In the genomic region with DNA sequence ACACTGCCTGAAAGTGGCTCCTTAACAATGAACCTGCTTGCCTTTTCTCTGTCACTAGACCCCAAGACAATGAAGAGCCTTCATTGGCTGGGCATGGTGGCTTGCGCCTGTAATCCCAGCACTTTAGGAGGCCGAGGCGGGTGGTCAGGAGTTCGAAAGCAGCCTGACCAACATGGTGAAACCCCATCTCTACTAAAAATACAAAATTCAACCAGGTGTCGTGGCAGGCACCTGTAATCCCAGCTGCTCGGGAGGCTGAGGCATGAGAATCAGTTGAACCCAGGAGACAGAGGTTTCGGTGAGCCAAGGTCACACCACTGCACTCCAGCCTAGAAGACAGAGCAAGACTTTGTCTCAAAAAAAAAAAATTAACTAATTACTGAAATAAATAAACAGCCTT, we compare ENCODE assay signal across 25 cellular contexts. TPM values are rescaled to one million over a fixed set of nuclear protein-coding genes. Genes with fewer than 3 reads are reported as not detected.
A peak's percentile ranks its signal among the peaks of the same experiment; 100 is the strongest.
DNase-seq lines count a peak whose midpoint lies in the region; ATAC-seq and TF ChIP-seq lines count a peak whose summit lies in the region.
"Had no signal": no experiment of that assay in that cellular context is flagged by ENCODE, and none has a peak within 500 bp of the region (broad histone marks: within the 10 kb centered on the region; RNA-seq: fewer than 3 reads in every experiment).

No MANE protein-coding gene starts in this region.

- DNase-seq in activated T-cell treated with anti-CD3 and anti-CD28 coated beads, Interleukin-2, amount 50 U/mL, for 24 hours: no peak
- no peak for DNase-seq in activated T-cell treated with anti-CD3 and anti-CD28 coated beads, Interleukin-2, amount 50 U/mL, for 1 hour
- DNase-seq in dorsolateral prefrontal cortex (no peak), NCI-H524 (lab: John Stamatoyannopoulos, UW) (no peak), posterior cingulate gyrus (no peak), caudate nucleus (lab: John Stamatoyannopoulos, UW) (no peak)
- no peak for DNase-seq in stimulated activated naive CD8-positive, alpha-beta T cell treated with anti-CD3 and anti-CD28 coated beads, Interleukin-15, amount 100 ng/mL, for 72 hours
- DNase-seq: activated CD4-positive, alpha-beta T cell treated with anti-CD3 and anti-CD28 coated beads for 1 hour; AML-193; DMS53; GM23248; MG63; midbrain; natural killer cell; NCI-H1417 treated with DMSO at 0.1 percent for 48 hours; NCI-H2107; retina; spleen; stimulated activated CD4-positive, alpha-beta T cell treated with anti-CD3 and anti-CD28 coated beads, Interleukin-2, amount 100 ng/mL, for 48 hours; stimulated activated naive B cell treated with anti-CD40 and anti-IgM and Interleukin-4, amounts not matched to agents 10 μg/mL and 1 μg/mL and 100 μg/mL, for 72 hours; T-helper 1 cell; thyroid gland had no signal

- peak overlapping the region; percentile 32 for H3K27ac Mint-ChIP-seq in activated T-cell treated with anti-CD3 and anti-CD28 coated beads, Interleukin-2, amount 50 U/mL, for 24 hours
- peak overlapping the region; percentile 48 to 69 for H3K27ac Mint-ChIP-seq in stimulated activated naive CD8-positive, alpha-beta T cell treated with anti-CD3 and anti-CD28 coated beads, Interleukin-15, amount 100 ng/mL, for 72 hours
- H3K27ac Mint-ChIP-seq: natural killer cell; stimulated activated naive B cell treated with anti-CD40 and anti-IgM and Interleukin-4, amounts not matched to agents 10 μg/mL and 1 μg/mL and 100 μg/mL, for 72 hours had no signal

- POLR2A ChIA-PET in HEK293 (lab: Yijun Ruan, JAX): interaction anchor here (0.6 to 0.9 kb wide), 3 partner anchors 23 to 45 kb away, joined by 3 to 4 read pairs (median 3); a partner anchor contains a TSS

- TF ChIP-seq CTCF in HEK293 (tag by site-specific recombination; IDR thresholded peaks at IDR 0.05) (no peak), dorsolateral prefrontal cortex (IDR thresholded peaks at IDR 0.05 in 54 of 56, conservative IDR thresholded peaks at IDR 0.05 in 2 of 56; ENCODE audit: low read depth in 1 of 56, partially characterized antibody in 56 of 56) (no peak)

- H3K27me3 ChIP-seq in dorsolateral prefrontal cortex: no peaks in the 10 kb centered on the region
- H3K27me3 ChIP-seq: MG63, spleen, thyroid gland had no signal

- no peaks in the 10 kb centered on the region for H3K9me3 Mint-ChIP-seq in activated T-cell treated with anti-CD3 and anti-CD28 coated beads, Interleukin-2, amount 50 U/mL, for 24 hours
- H3K9me3 Mint-ChIP-seq in stimulated activated naive CD8-positive, alpha-beta T cell treated with anti-CD3 and anti-CD28 coated beads, Interleukin-15, amount 100 ng/mL, for 72 hours: no peaks in the 10 kb centered on the region
- H3K9me3 Mint-ChIP-seq: natural killer cell; stimulated activated naive B cell treated with anti-CD40 and anti-IgM and Interleukin-4, amounts not matched to agents 10 μg/mL and 1 μg/mL and 100 μg/mL, for 72 hours had no signal

- peaks cover 72% of the 10 kb centered on the region for H3K4me1 Mint-ChIP-seq in activated T-cell treated with anti-CD3 and anti-CD28 coated beads, Interleukin-2, amount 50 U/mL, for 24 hours (ENCODE audit: low read depth)
- peaks cover 87% of the 10 kb centered on the region for H3K4me1 Mint-ChIP-seq in stimulated activated naive CD8-positive, alpha-beta T cell treated with anti-CD3 and anti-CD28 coated beads, Interleukin-15, amount 100 ng/mL, for 72 hours

- H3K27me3 Mint-ChIP-seq in activated T-cell treated with anti-CD3 and anti-CD28 coated beads, Interleukin-2, amount 50 U/mL, for 24 hours: no peaks in the 10 kb centered on the region
- H3K27me3 Mint-ChIP-seq in stimulated activated naive CD8-positive, alpha-beta T cell treated with anti-CD3 and anti-CD28 coated beads, Interleukin-15, amount 100 ng/mL, for 72 hours: no peaks in the 10 kb centered on the region
- H3K27me3 Mint-ChIP-seq: activated naive CD8-positive, alpha-beta T cell; stimulated activated naive B cell treated with anti-CD40 and anti-IgM and Interleukin-4, amounts not matched to agents 10 μg/mL and 1 μg/mL and 100 μg/mL, for 72 hours had no signal

- CTCF ChIA-PET in HEK293 (lab: Yijun Ruan, JAX): interaction anchor here (0.6 to 1.4 kb wide), 3 partner anchors 9 to 72 kb away, joined by 3 to 4 read pairs (median 3); no protein-coding TSS in a partner anchor

- H3K36me3 Mint-ChIP-seq in activated T-cell treated with anti-CD3 and anti-CD28 coated beads, Interleukin-2, amount 50 U/mL, for 24 hours (ENCODE audit: low read depth): peaks cover 91% of the 10 kb centered on the region

- no peak overlapping the region for H3K4me3 Mint-ChIP-seq in activated T-cell treated with anti-CD3 and anti-CD28 coated beads, Interleukin-2, amount 50 U/mL, for 24 hours
- H3K4me3 Mint-ChIP-seq in stimulated activated naive CD8-positive, alpha-beta T cell treated with anti-CD3 and anti-CD28 coated beads, Interleukin-15, amount 100 ng/mL, for 72 hours: no peak overlapping the region
- H3K4me3 Mint-ChIP-seq: natural killer cell; stimulated activated naive B cell treated with anti-CD40 and anti-IgM and Interleukin-4, amounts not matched to agents 10 μg/mL and 1 μg/mL and 100 μg/mL, for 72 hours had no signal

- H3K9me3 ChIP-seq in HEK293 (ENCODE audit: control insufficient read depth, insufficient read depth, low read depth, low read length): no peaks in the 10 kb centered on the region
- H3K9me3 ChIP-seq: MG63, spleen, thyroid gland had no signal

- H3K4me3 ChIP-seq in HEK293 (ENCODE audit: low read depth, low read length) (no peak overlapping the region), dorsolateral prefrontal cortex (no peak overlapping the region)
- H3K4me3 ChIP-seq: GM23248, MG63, spleen, thyroid gland had no signal

- intact Hi-C loops in dorsolateral prefrontal cortex (cut with DNase I): loop anchor here (2.0 to 10.0 kb wide), 4 partner anchors 47 to 399 kb away; a partner anchor contains a TSS
- intact Hi-C loops in posterior cingulate gyrus (cut with DNase I): no loop called here

- H3K4me1 ChIP-seq in HEK293 (ENCODE audit: control insufficient read depth, insufficient read depth, low read length): no peaks in the 10 kb centered on the region

- ATAC-seq in stimulated activated naive CD8-positive, alpha-beta T cell treated with anti-CD3 and anti-CD28 coated beads, Interleukin-15, amount 100 ng/mL, for 72 hours: no peak
- ATAC-seq: natural killer cell; stimulated activated naive B cell treated with anti-CD40 and anti-IgM and Interleukin-4, amounts not matched to agents 10 μg/mL and 1 μg/mL and 100 μg/mL, for 72 hours had no signal

- peak overlapping the region; percentile 44; the same call in 1 of the 2 replicates for H3K27ac ChIP-seq in HEK293 (ENCODE audit: extremely low read depth, low read depth, low read length)
- H3K27ac ChIP-seq in dorsolateral prefrontal cortex: peak overlapping the region in 47 of 59 donors; percentile 1 to 100 (median 95)
- H3K27ac ChIP-seq in caudate nucleus (ENCODE audit: low read depth, low read length): no peak overlapping the region
- H3K27ac ChIP-seq: epithelial cell of prostate had no signal

- peaks cover 47 to 79% of the 10 kb centered on the region in 2 experiments for H3K36me3 ChIP-seq in HEK293 (ENCODE audit: control insufficient read depth in 2 of 2, insufficient read depth in 1 of 2, low read length in 2 of 2)

TF ChIP-seq in HEK293, 187 proteins besides CTCF, POLR2A, EP300 and RAD21 (continues in another document):
- no peak for TF ChIP-seq KLF16 (tag by site-specific recombination; IDR thresholded peaks at IDR 0.05)
- TF ChIP-seq, protein P1, sequence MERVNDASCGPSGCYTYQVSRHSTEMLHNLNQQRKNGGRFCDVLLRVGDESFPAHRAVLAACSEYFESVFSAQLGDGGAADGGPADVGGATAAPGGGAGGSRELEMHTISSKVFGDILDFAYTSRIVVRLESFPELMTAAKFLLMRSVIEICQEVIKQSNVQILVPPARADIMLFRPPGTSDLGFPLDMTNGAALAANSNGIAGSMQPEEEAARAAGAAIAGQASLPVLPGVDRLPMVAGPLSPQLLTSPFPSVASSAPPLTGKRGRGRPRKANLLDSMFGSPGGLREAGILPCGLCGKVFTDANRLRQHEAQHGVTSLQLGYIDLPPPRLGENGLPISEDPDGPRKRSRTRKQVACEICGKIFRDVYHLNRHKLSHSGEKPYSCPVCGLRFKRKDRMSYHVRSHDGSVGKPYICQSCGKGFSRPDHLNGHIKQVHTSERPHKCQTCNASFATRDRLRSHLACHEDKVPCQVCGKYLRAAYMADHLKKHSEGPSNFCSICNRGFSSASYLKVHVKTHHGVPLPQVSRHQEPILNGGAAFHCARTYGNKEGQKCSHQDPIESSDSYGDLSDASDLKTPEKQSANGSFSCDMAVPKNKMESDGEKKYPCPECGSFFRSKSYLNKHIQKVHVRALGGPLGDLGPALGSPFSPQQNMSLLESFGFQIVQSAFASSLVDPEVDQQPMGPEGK (tag by site-specific recombination; IDR thresholded peaks at IDR 0.05): no peak
- TF ChIP-seq, protein P2, sequence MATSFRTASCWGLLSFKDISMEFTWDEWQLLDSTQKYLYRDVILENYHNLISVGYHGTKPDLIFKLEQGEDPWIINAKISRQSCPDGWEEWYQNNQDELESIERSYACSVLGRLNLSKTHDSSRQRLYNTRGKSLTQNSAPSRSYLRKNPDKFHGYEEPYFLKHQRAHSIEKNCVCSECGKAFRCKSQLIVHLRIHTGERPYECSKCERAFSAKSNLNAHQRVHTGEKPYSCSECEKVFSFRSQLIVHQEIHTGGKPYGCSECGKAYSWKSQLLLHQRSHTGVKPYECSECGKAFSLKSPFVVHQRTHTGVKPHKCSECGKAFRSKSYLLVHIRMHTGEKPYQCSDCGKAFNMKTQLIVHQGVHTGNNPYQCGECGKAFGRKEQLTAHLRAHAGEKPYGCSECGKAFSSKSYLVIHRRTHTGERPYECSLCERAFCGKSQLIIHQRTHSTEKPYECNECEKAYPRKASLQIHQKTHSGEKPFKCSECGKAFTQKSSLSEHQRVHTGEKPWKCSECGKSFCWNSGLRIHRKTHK (tag by site-specific recombination; IDR thresholded peaks at IDR 0.05): no peak

RNA-seq across cellular contexts. Expression of a gene that starts 45.3 kb away (rescaled TPM):
- 100 to 1,000 TPM in 117 of 120 experiments, 10 to 100 TPM in 3; 93.3 to 297 (median 156) TPM for total RNA-seq in dorsolateral prefrontal cortex
